In genomic region chr3:48851407-48851806, GRCh38 we compare ENCODE assay signal across 12 cellular contexts. TPM values are rescaled to one million over a fixed set of nuclear protein-coding genes. Genes with fewer than 3 reads are reported as not detected.
A peak's percentile ranks its signal among the peaks of the same experiment; 100 is the strongest.
DNase-seq lines count a peak whose midpoint lies in the region; ATAC-seq and TF ChIP-seq lines count a peak whose summit lies in the region.
"Had no signal": no experiment of that assay in that cellular context is flagged by ENCODE, and none has a peak within 500 bp of the region (broad histone marks: within the 10 kb centered on the region; RNA-seq: fewer than 3 reads in every experiment).

No MANE protein-coding gene starts in this region.

- no peaks in the 10 kb centered on the region for H3K27me3 ChIP-seq in GM23248 (replicated peaks; ENCODE audit: insufficient read depth)
- H3K27me3 ChIP-seq: adrenal gland, left lung, transverse colon had no signal

- no peaks in the 10 kb centered on the region for H3K9me2 ChIP-seq in GM23248 (ENCODE audit: insufficient read depth)

- no peak overlapping the region for H3K4me3 ChIP-seq in GM23248
- H3K4me3 ChIP-seq: adrenal gland, left lung, transverse colon had no signal

- DNase-seq in GM23248 (peak; percentile 23), NCI-H226 (peak; percentile 8), chondrocyte (ENCODE audit: low spot score) (peak; percentile 11), neural crest cell (ENCODE audit: low read depth, low spot score) (peak; percentile 17), DMS153 (lab: John Stamatoyannopoulos, UW) (no peak), mesenteric fat pad (ENCODE audit: low spot score) (no peak)
- DNase-seq: activated CD4-positive, alpha-beta T cell treated with anti-CD3 and anti-CD28 coated beads, Interleukin-2, amount 10 ng/mL, durations not matched to agents 7 days and 5 days; left lung; Right ventricle myocardium superior; transverse colon had no signal

- TF ChIP-seq CTCF in chondrocyte (IDR thresholded peaks at IDR 0.05) (no peak), neural crest cell (conservative IDR thresholded peaks at IDR 0.05) (no peak)

- no peak overlapping the region for H3K27ac ChIP-seq in GM23248
- H3K27ac ChIP-seq: adrenal gland, left lung, transverse colon had no signal

- no peak for ATAC-seq in GM18511 (IDR thresholded peaks at IDR 0.05; ENCODE audit: unreplicated experiment)
- ATAC-seq: left lung had no signal

- H3K9me3 Mint-ChIP-seq in chondrocyte (ENCODE audit: low read depth), result no peaks in the 10 kb centered on the region
- no peaks in the 10 kb centered on the region for H3K9me3 Mint-ChIP-seq in neural crest cell
- H3K9me3 Mint-ChIP-seq: activated CD4-positive, alpha-beta T cell treated with anti-CD3 and anti-CD28 coated beads, Interleukin-2, amount 10 ng/mL, durations not matched to agents 7 days and 5 days had no signal

- no peaks in the 10 kb centered on the region for H4K20me1 ChIP-seq in GM23248 (ENCODE audit: insufficient read depth)

- H3K36me3 Mint-ChIP-seq in chondrocyte (ENCODE audit: low read depth) (peaks cover 3% of the 10 kb centered on the region), neural crest cell (ENCODE audit: low read depth) (no peaks in the 10 kb centered on the region)

- H3K79me2 ChIP-seq in GM23248 (ENCODE audit: insufficient read depth), result peaks cover 5% of the 10 kb centered on the region

- H3K9ac ChIP-seq in GM23248, result no peak overlapping the region

- no peak overlapping the region for H2AFZ ChIP-seq in GM23248

- H3K27me3 Mint-ChIP-seq in chondrocyte (ENCODE audit: low read depth) (no peaks in the 10 kb centered on the region), neural crest cell (ENCODE audit: low read depth) (peaks cover 5% of the 10 kb centered on the region)
- H3K27me3 Mint-ChIP-seq: activated CD4-positive, alpha-beta T cell treated with anti-CD3 and anti-CD28 coated beads, Interleukin-2, amount 10 ng/mL, durations not matched to agents 7 days and 5 days had no signal

- peaks cover 13% of the 10 kb centered on the region for H3K4me1 Mint-ChIP-seq in chondrocyte (ENCODE audit: low read depth)
- peaks cover 23% of the 10 kb centered on the region for H3K4me1 Mint-ChIP-seq in neural crest cell

- H3K27ac Mint-ChIP-seq in chondrocyte (ENCODE audit: unreplicated experiment) (no peak overlapping the region), neural crest cell (ENCODE audit: unreplicated experiment) (no peak overlapping the region)

- peaks cover 6% of the 10 kb centered on the region; the same call in 1 of the 2 replicates for H3K4me1 ChIP-seq in GM23248 (ENCODE audit: insufficient read depth)

- in situ Hi-C loops in GM23248 (cut with MboI), result no loop called here

- no peak overlapping the region for H3K4me2 ChIP-seq in GM23248 (ENCODE audit: unreplicated experiment)

- H3K9me3 ChIP-seq in GM23248 (ENCODE audit: low read depth), result no peaks in the 10 kb centered on the region
- H3K9me3 ChIP-seq: adrenal gland, left lung, transverse colon had no signal

- H3K36me3 ChIP-seq in GM23248 (ENCODE audit: low read depth), result no peaks in the 10 kb centered on the region
- H3K36me3 ChIP-seq: adrenal gland, transverse colon had no signal

- H3F3A ChIP-seq in GM23248 (ENCODE audit: insufficient read depth), result peaks cover 7% of the 10 kb centered on the region

- H3K4me3 Mint-ChIP-seq in chondrocyte (ENCODE audit: unreplicated experiment), result no peak overlapping the region
- H3K4me3 Mint-ChIP-seq in neural crest cell, result peak overlapping the region; percentile 41
- H3K4me3 Mint-ChIP-seq: activated CD4-positive, alpha-beta T cell treated with anti-CD3 and anti-CD28 coated beads, Interleukin-2, amount 10 ng/mL, durations not matched to agents 7 days and 5 days had no signal

- WGBS in GM23248 (ENCODE audit: low coverage in 1 of 2, low lambda C conversion rate in 2 of 2, missing lambda C conversion rate in 2 of 2), 2 experiments, result 56 to 61% methylated on average over 3 of the region's 3 CpGs

RNA-seq across cellular contexts. Expression of gene PRKAR2A, which starts 3.7 kb away (rescaled TPM):
- 26.8 and 29.3 TPM in 2 replicates for total RNA-seq in GM23248 (2014; rRNA removed; shearing (Covaris generic))
- polyA plus RNA-seq in GM23248 (2016; fragmentation: Nextera tagmentation; extraction: Ambion mirVana), result 11.8 and 12.2 TPM in 2 replicates
- total RNA-seq in chondrocyte (66.5 to 75.5 TPM (median 73.3 TPM) in 3 replicates), neural crest cell (47.6 and 49.6 TPM in 2 replicates), mesenteric fat pad (72.1 TPM)

RNA-seq across cellular contexts. Expression of gene SLC25A20, which starts 47.3 kb away (rescaled TPM):
- total RNA-seq in GM23248 (2014; rRNA removed; shearing (Covaris generic)), result 22.0 and 26.2 TPM in 2 replicates
- polyA plus RNA-seq in GM23248 (2016; fragmentation: Nextera tagmentation; extraction: Ambion mirVana), result 20.3 and 21.0 TPM in 2 replicates
- 21.7 to 28.1 TPM (median 23.7 TPM) in 3 replicates for total RNA-seq in chondrocyte
- 5.7 and 6.5 TPM in 2 replicates for total RNA-seq in neural crest cell
- total RNA-seq in mesenteric fat pad, result 46.1 TPM

Comparison
In these comparisons a context has a peak if more than half of its experiments do, and no peak if none do; other contexts are left out.
1. DNase-seq: peak in GM23248 (single experiment), NCI-H226 (single experiment), chondrocyte (single experiment) and neural crest cell (single experiment); none in DMS153 (single experiment) and mesenteric fat pad (single experiment).